Comparison of ENCODE assay signal across 13 cellular contexts in the genomic region with DNA sequence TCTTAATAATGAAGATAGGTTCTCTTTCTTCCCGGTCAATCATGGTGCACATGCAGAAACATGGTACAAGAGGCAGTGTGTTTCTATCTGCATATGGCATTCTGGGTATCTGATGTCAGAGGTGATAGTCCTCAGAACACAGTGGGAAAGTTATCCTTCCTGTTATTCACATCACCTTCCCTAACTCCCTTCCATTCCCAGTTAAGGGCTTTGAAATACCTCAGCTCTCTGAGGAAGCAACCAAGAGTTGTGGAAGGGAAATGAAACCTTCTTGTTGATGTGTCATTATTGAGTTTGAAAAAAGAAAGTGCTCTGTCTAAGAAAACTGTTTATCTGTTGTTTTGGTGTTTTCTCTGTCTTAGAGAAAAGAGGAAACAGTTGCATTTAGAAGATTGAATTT. TPM values are rescaled to one million over a fixed set of nuclear protein-coding genes. Genes with fewer than 3 reads are reported as not detected.
A peak's percentile ranks its signal among the peaks of the same experiment; 100 is the strongest.
DNase-seq lines count a peak whose midpoint lies in the region; ATAC-seq and TF ChIP-seq lines count a peak whose summit lies in the region.
"Had no signal": no experiment of that assay in that cellular context is flagged by ENCODE, and none has a peak within 500 bp of the region (broad histone marks: within the 10 kb centered on the region; RNA-seq: fewer than 3 reads in every experiment).

No MANE protein-coding gene starts in this region.

- no peaks in the 10 kb centered on the region for H3K27me3 ChIP-seq in esophagus muscularis mucosa
- H3K27me3 ChIP-seq: body of pancreas, tibial artery had no signal

- CTCF ChIA-PET in activated CD4-positive, alpha-beta T cell treated with anti-CD3 and anti-CD28 coated beads, Interleukin-2, amount 10 ng/mL, durations not matched to agents 7 days and 5 days (lab: Charles Lee) = no interaction called here

- no peaks in the 10 kb centered on the region for H3K36me3 ChIP-seq in esophagus muscularis mucosa
- H3K36me3 ChIP-seq: tibial artery had no signal

- no peaks in the 10 kb centered on the region for H3K36me3 Mint-ChIP-seq in activated CD4-positive, alpha-beta T cell treated with anti-CD3 and anti-CD28 coated beads, Interleukin-2, amount 10 ng/mL, durations not matched to agents 7 days and 5 days (ENCODE audit: low read depth)

- peaks cover 17% of the 10 kb centered on the region for H3K4me1 Mint-ChIP-seq in activated CD4-positive, alpha-beta T cell treated with anti-CD3 and anti-CD28 coated beads, Interleukin-2, amount 10 ng/mL, durations not matched to agents 7 days and 5 days

- no peak overlapping the region for H3K27ac ChIP-seq in esophagus muscularis mucosa (replicated peaks in 1 of 4)
- H3K27ac ChIP-seq: tibial artery had no signal

- H3K4me1 ChIP-seq in esophagus muscularis mucosa = peaks cover 0 to 3% (median under 1%) of the 10 kb centered on the region in 4 donors
- H3K4me1 ChIP-seq: body of pancreas, tibial artery had no signal

- H3K9me3 ChIP-seq in esophagus muscularis mucosa = no peaks in the 10 kb centered on the region
- H3K9me3 ChIP-seq: body of pancreas, tibial artery had no signal

- whole genome bisulfite sequencing in esophagus muscularis mucosa = 100% methylated on average over 1 of the region's 1 CpG

- no peak for TF ChIP-seq POLR2A in esophagus muscularis mucosa (IDR thresholded peaks at IDR 0.05; ENCODE audit: low read depth)

- no peak overlapping the region for H3K27ac Mint-ChIP-seq in activated CD4-positive, alpha-beta T cell treated with anti-CD3 and anti-CD28 coated beads, Interleukin-2, amount 10 ng/mL, durations not matched to agents 7 days and 5 days

- no peaks in the 10 kb centered on the region for H3K9me3 Mint-ChIP-seq in activated CD4-positive, alpha-beta T cell treated with anti-CD3 and anti-CD28 coated beads, Interleukin-2, amount 10 ng/mL, durations not matched to agents 7 days and 5 days

- TF ChIP-seq CTCF in esophagus muscularis mucosa (IDR thresholded peaks at IDR 0.05) = no peak

- ATAC-seq in GM19395 (IDR thresholded peaks at IDR 0.05; ENCODE audit: unreplicated experiment) = peak; percentile 94
- peak; percentile 58 for ATAC-seq in HG02970 (IDR thresholded peaks at IDR 0.05; ENCODE audit: low FRiP score, unreplicated experiment)
- ATAC-seq in Right ventricle myocardium superior (ENCODE audit: poor library complexity) = no peak
- ATAC-seq: body of pancreas had no signal

- intact Hi-C loops in Right ventricle myocardium superior (cut with DNase I) (no loop called here), esophagus muscularis mucosa (cut with DNase I) (no loop called here)

- POLR2A ChIA-PET in activated CD4-positive, alpha-beta T cell treated with anti-CD3 and anti-CD28 coated beads, Interleukin-2, amount 10 ng/mL, durations not matched to agents 7 days and 5 days (lab: Charles Lee) = no interaction called here

- no peak for TF ChIP-seq EP300 in esophagus muscularis mucosa (IDR thresholded peaks at IDR 0.05)

- DNase-seq in CD1c-positive myeloid dendritic cell (ENCODE audit: extremely low spot score) (peak; percentile 86), NOMO-1 (lab: John Stamatoyannopoulos, UW; ENCODE audit: unreplicated experiment in 2 of 2) (peak; percentile 48 to 88), Right ventricle myocardium superior (no peak), esophagus muscularis mucosa (ENCODE audit: extremely low spot score) (no peak)
- no peak for DNase-seq in stimulated activated naive CD4-positive, alpha-beta T cell treated with Interleukin-2 at 50 U/mL for 16 hours (lab: John Stamatoyannopoulos, UW)
- no peak for DNase-seq in activated CD4-positive, alpha-beta T cell treated with anti-CD3 and anti-CD28 coated beads, Interleukin-2, amount 10 ng/mL, durations not matched to agents 7 days and 5 days
- DNase-seq: activated CD4-positive, alpha-beta T cell treated with anti-CD3 and anti-CD28 coated beads, Interleukin-2, amount 50 U/mL, for 48 hours; body of pancreas; foreskin fibroblast; tibial artery had no signal

- peaks cover 13% of the 10 kb centered on the region for H3K27me3 Mint-ChIP-seq in activated CD4-positive, alpha-beta T cell treated with anti-CD3 and anti-CD28 coated beads, Interleukin-2, amount 10 ng/mL, durations not matched to agents 7 days and 5 days

- H3K4me3 ChIP-seq in esophagus muscularis mucosa = no peak overlapping the region
- H3K4me3 ChIP-seq: body of pancreas, tibial artery had no signal

- H3K4me3 Mint-ChIP-seq in activated CD4-positive, alpha-beta T cell treated with anti-CD3 and anti-CD28 coated beads, Interleukin-2, amount 10 ng/mL, durations not matched to agents 7 days and 5 days = no peak overlapping the region

RNA-seq across cellular contexts. Expression of gene P2RY13, which starts 21.9 kb away (rescaled TPM):
- 1.0 TPM for total RNA-seq in Right ventricle myocardium superior
- total RNA-seq in activated CD4-positive, alpha-beta T cell treated with anti-CD3 and anti-CD28 coated beads, Interleukin-2, amount 10 ng/mL, durations not matched to agents 7 days and 5 days = not detected
- total RNA-seq in esophagus muscularis mucosa = 1 to 10 TPM in 3 of 4 donors, under 1 TPM in 1; 0.80 to 2.0 (median 1.4) TPM
- total RNA-seq: RPMI7951 had no signal

RNA-seq across cellular contexts. Expression of gene P2RY12, which starts 33.3 kb away (rescaled TPM):
- total RNA-seq in Right ventricle myocardium superior (0.94 TPM), esophagus muscularis mucosa (1 to 10 TPM; 1.5 to 4.6 (median 2.8) TPM)
- not detected for total RNA-seq in activated CD4-positive, alpha-beta T cell treated with anti-CD3 and anti-CD28 coated beads, Interleukin-2, amount 10 ng/mL, durations not matched to agents 7 days and 5 days
- total RNA-seq: RPMI7951 had no signal

RNA-seq across cellular contexts. Expression of gene GPR87, which starts 34.6 kb away (rescaled TPM):
- not detected for total RNA-seq in Right ventricle myocardium superior
- total RNA-seq in activated CD4-positive, alpha-beta T cell treated with anti-CD3 and anti-CD28 coated beads, Interleukin-2, amount 10 ng/mL, durations not matched to agents 7 days and 5 days = under 1 TPM; 0.22 to 0.40 TPM
- not detected for total RNA-seq in esophagus muscularis mucosa
- total RNA-seq: body of pancreas, RPMI7951 had no signal

Comparison
In these comparisons a context has a peak if more than half of its experiments do, and no peak if none do; other contexts are left out.
1. DNase-seq: peak in CD1c-positive myeloid dendritic cell (single experiment) and NOMO-1 (2 of 2); none in stimulated activated naive CD4-positive, alpha-beta T cell treated with Interleukin-2 at 50 U/mL for 16 hours (single experiment), Right ventricle myocardium superior (single experiment), activated CD4-positive, alpha-beta T cell treated with anti-CD3 and anti-CD28 coated beads, Interleukin-2, amount 10 ng/mL, durations not matched to agents 7 days and 5 days (single experiment) and esophagus muscularis mucosa (single experiment).